Comparison of ENCODE assay signal across 1 cellular context in genomic region chr7:107064255-107064654, GRCh38.
TF ChIP-seq lines count a peak whose summit lies in the region.

No MANE protein-coding gene starts in this region.

TF ChIP-seq in K562, 482 proteins besides CTCF, POLR2A, EP300 and RAD21:
- TF ChIP-seq ETS1 (conservative IDR thresholded peaks at IDR 0.05; ENCODE audit: control insufficient read depth, low read depth, low read length) (no peak), EP400 (IDR thresholded peaks at IDR 0.05) (0 out of 2 replicates have a peak, but pooled peaks have one; percentile 30), KDM5B (IDR thresholded peaks at IDR 0.05; ENCODE audit: insufficient replicate concordance, low read depth, low read length) (no peak), MGA (IDR thresholded peaks at IDR 0.05) (peak; percentile 47), ZMIZ1 (IDR thresholded peaks at IDR 0.05; ENCODE audit: low read depth in 2 of 2, low read length in 2 of 2) (no peak), RAD51 (IDR thresholded peaks at IDR 0.05; ENCODE audit: borderline replicate concordance, low read depth) (peak; percentile 35; the same call in 1 of the 2 replicates), CEBPZ (IDR thresholded peaks at IDR 0.05; ENCODE audit: borderline replicate concordance, low read depth, low read length) (no peak), CHAMP1 (IDR thresholded peaks at IDR 0.05) (peak; percentile 40), MNT (conservative IDR thresholded peaks at IDR 0.05) (peak in 1 of 2 experiments; percentile 49; a peak in 1 of 4 replicates), E2F6 (IDR thresholded peaks at IDR 0.05; ENCODE audit: borderline replicate concordance in 1 of 2, extremely low read depth in 1 of 2, insufficient read depth in 1 of 2, insufficient read length in 1 of 2, low read depth in 1 of 2, low read length in 1 of 2, poor library complexity in 1 of 2, severe bottlenecking in 1 of 2) (peak in 1 of 2 experiments; percentile 49), MYC (IDR thresholded peaks at IDR 0.05; ENCODE audit: low read depth, low read length) (0 out of 2 replicates have a peak, but pooled peaks have one; percentile 24), MYC (CRISPR knock-in tag; IDR thresholded peaks at IDR 0.05; ENCODE audit: borderline replicate concordance, low read depth) (no peak), ZNF316 (IDR thresholded peaks at IDR 0.05) (0 out of 2 replicates have a peak, but pooled peaks have one; percentile 16), C11orf30 (IDR thresholded peaks at IDR 0.05; ENCODE audit: low read depth) (peak; percentile 8; the same call in 1 of the 2 replicates)
